1 cellular context compared by ENCODE assay signal in the genomic region with DNA sequence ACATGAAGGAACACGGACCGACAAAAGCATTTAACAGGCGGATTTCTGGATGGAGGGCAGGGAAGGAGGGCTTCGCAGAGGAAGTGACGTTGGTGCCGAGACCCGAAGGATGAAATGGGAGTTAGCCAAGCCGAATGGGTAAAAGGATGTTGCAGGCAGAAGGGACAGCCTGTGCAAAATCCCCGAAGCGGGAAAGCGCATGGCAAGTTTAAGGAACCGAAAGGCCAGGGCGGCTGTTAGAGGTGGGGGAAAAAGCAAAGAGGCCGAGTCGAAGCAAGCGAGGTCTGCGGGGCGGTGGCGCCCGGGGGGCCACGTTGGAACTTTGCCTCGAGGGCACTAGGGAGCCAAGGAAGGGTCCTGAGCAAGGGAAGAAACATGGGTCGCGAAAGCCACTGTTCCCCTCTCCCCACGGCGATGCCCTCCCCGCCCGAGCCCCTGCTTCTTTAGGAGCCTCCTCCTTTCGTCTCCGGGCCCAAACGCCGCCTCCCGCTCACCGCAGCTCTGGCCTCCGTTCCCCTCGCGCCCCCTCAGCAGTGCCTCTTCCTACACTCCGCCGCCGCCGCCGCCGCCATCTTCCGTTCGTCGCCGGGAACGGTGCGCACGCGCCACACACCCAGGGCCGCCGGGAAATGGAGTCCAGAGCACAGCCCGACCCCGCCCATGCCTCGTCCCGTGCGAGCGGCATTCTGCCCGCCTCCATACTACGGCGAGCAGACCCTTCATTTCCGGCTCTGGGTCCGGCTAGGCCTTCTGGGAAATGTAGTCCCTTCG.
TF ChIP-seq lines count a peak whose summit lies in the region.

SYMPK (minus strand) TSS at position 584 of the 771 bp plus-strand sequence. CDS start 8,652 bp downstream, outside the sequence.

TF ChIP-seq in HepG2, 621 proteins besides CTCF, POLR2A, EP300 and RAD21 (continued from another document and continues in another):
- TF ChIP-seq, protein P1, sequence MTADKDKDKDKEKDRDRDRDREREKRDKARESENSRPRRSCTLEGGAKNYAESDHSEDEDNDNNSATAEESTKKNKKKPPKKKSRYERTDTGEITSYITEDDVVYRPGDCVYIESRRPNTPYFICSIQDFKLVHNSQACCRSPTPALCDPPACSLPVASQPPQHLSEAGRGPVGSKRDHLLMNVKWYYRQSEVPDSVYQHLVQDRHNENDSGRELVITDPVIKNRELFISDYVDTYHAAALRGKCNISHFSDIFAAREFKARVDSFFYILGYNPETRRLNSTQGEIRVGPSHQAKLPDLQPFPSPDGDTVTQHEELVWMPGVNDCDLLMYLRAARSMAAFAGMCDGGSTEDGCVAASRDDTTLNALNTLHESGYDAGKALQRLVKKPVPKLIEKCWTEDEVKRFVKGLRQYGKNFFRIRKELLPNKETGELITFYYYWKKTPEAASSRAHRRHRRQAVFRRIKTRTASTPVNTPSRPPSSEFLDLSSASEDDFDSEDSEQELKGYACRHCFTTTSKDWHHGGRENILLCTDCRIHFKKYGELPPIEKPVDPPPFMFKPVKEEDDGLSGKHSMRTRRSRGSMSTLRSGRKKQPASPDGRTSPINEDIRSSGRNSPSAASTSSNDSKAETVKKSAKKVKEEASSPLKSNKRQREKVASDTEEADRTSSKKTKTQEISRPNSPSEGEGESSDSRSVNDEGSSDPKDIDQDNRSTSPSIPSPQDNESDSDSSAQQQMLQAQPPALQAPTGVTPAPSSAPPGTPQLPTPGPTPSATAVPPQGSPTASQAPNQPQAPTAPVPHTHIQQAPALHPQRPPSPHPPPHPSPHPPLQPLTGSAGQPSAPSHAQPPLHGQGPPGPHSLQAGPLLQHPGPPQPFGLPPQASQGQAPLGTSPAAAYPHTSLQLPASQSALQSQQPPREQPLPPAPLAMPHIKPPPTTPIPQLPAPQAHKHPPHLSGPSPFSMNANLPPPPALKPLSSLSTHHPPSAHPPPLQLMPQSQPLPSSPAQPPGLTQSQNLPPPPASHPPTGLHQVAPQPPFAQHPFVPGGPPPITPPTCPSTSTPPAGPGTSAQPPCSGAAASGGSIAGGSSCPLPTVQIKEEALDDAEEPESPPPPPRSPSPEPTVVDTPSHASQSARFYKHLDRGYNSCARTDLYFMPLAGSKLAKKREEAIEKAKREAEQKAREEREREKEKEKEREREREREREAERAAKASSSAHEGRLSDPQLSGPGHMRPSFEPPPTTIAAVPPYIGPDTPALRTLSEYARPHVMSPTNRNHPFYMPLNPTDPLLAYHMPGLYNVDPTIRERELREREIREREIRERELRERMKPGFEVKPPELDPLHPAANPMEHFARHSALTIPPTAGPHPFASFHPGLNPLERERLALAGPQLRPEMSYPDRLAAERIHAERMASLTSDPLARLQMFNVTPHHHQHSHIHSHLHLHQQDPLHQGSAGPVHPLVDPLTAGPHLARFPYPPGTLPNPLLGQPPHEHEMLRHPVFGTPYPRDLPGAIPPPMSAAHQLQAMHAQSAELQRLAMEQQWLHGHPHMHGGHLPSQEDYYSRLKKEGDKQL (CRISPR knock-in tag; IDR thresholded peaks at IDR 0.05; ENCODE audit: low read depth) = no peak
- TF ChIP-seq BCL6 (CRISPR knock-in tag; IDR thresholded peaks at IDR 0.05) = no peak; the same call in 1 of the 2 replicates
- peak; percentile 64 for TF ChIP-seq SALL1 (CRISPR knock-in tag; IDR thresholded peaks at IDR 0.05)
- TF ChIP-seq RBFOX2 (IDR thresholded peaks at IDR 0.05; ENCODE audit: low read depth, low read length) = peak; percentile 95
- TF ChIP-seq FOXP1 (IDR thresholded peaks at IDR 0.05) = no peak
- no peak for TF ChIP-seq FOXP1 (CRISPR knock-in tag; IDR thresholded peaks at IDR 0.05)
- TF ChIP-seq, protein P2, sequence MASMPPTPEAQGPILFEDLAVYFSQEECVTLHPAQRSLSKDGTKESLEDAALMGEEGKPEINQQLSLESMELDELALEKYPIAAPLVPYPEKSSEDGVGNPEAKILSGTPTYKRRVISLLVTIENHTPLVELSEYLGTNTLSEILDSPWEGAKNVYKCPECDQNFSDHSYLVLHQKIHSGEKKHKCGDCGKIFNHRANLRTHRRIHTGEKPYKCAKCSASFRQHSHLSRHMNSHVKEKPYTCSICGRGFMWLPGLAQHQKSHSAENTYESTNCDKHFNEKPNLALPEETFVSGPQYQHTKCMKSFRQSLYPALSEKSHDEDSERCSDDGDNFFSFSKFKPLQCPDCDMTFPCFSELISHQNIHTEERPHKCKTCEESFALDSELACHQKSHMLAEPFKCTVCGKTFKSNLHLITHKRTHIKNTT (CRISPR knock-in tag; IDR thresholded peaks at IDR 0.05) = no peak
- no peak for TF ChIP-seq ZNF782 (CRISPR knock-in tag; IDR thresholded peaks at IDR 0.05; ENCODE audit: borderline replicate concordance)
- TF ChIP-seq ZNF746 (CRISPR knock-in tag; IDR thresholded peaks at IDR 0.05) = no peak; the same call in none of the 2 replicates
- TF ChIP-seq ATF4 (CRISPR knock-in tag; IDR thresholded peaks at IDR 0.05) = no peak; a peak in 1 of 4 replicates
- TF ChIP-seq CBX1 (IDR thresholded peaks at IDR 0.05; ENCODE audit: low read depth) = peak; percentile 71
- peak; percentile 99 for TF ChIP-seq CREM (IDR thresholded peaks at IDR 0.05)
- TF ChIP-seq CREM (CRISPR knock-in tag; IDR thresholded peaks at IDR 0.05) = no peak
- TF ChIP-seq ONECUT2 (CRISPR knock-in tag; IDR thresholded peaks at IDR 0.05) = no peak
- peak; percentile 70 for TF ChIP-seq TBX2 (CRISPR knock-in tag; IDR thresholded peaks at IDR 0.05; ENCODE audit: borderline replicate concordance)
- TF ChIP-seq ZBTB42 (CRISPR knock-in tag; IDR thresholded peaks at IDR 0.05) = 0 out of 2 replicates have a peak, but pooled peaks have one; percentile 50
- no peak for TF ChIP-seq PCBP2 (optimal IDR thresholded peaks at IDR 0.05; ENCODE audit: low read depth, low read length, poor library complexity, severe bottlenecking)
- peak; percentile 70 for TF ChIP-seq MYC (CRISPR knock-in tag; IDR thresholded peaks at IDR 0.05; ENCODE audit: borderline replicate concordance)
- TF ChIP-seq ZNF879 (CRISPR knock-in tag; IDR thresholded peaks at IDR 0.05) = peak; percentile 25; the same call in 1 of the 2 replicates
- no peak for TF ChIP-seq ZNF780A (CRISPR knock-in tag; IDR thresholded peaks at IDR 0.05)
- no peak for TF ChIP-seq ATF7 (IDR thresholded peaks at IDR 0.05)
- TF ChIP-seq ATF7 (CRISPR knock-in tag; IDR thresholded peaks at IDR 0.05) = no peak
- no peak for TF ChIP-seq AKNA (CRISPR knock-in tag; IDR thresholded peaks at IDR 0.05; ENCODE audit: borderline replicate concordance)
- peak; percentile 40; the same call in 1 of the 2 replicates for TF ChIP-seq CHD2 (IDR thresholded peaks at IDR 0.05; ENCODE audit: low read depth, low read length)
- no peak; the same call in 1 of the 2 replicates for TF ChIP-seq ZSCAN25 (CRISPR knock-in tag; IDR thresholded peaks at IDR 0.05)
- no peak for TF ChIP-seq ATF6 (CRISPR knock-in tag; conservative IDR thresholded peaks at IDR 0.05)
- TF ChIP-seq RBAK (CRISPR knock-in tag; IDR thresholded peaks at IDR 0.05) = no peak
- TF ChIP-seq, protein P3, sequence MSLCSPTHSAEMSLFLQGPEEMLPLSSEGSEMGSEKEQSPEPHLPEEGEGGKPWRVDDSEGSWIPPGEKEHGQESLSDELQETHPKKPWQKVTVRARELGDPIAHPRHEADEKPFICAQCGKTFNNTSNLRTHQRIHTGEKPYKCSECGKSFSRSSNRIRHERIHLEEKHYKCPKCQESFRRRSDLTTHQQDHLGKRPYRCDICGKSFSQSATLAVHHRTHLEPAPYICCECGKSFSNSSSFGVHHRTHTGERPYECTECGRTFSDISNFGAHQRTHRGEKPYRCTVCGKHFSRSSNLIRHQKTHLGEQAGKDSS (CRISPR knock-in tag; IDR thresholded peaks at IDR 0.05; ENCODE audit: borderline replicate concordance, low read depth) = peak; percentile 76; the same call in 1 of the 2 replicates
- TF ChIP-seq SAFB2 (CRISPR knock-in tag; IDR thresholded peaks at IDR 0.05; ENCODE audit: borderline replicate concordance, low read depth) = no peak
- no peak for TF ChIP-seq NBN (conservative IDR thresholded peaks at IDR 0.05)
- TF ChIP-seq KLF12 (CRISPR knock-in tag; IDR thresholded peaks at IDR 0.05; ENCODE audit: borderline replicate concordance) = peak; percentile 83; the same call in 1 of the 2 replicates
- TF ChIP-seq SIX4 (CRISPR knock-in tag; IDR thresholded peaks at IDR 0.05) = no peak
- TF ChIP-seq ZNF616 (CRISPR knock-in tag; IDR thresholded peaks at IDR 0.05; ENCODE audit: low read depth) = no peak; the same call in 1 of the 2 replicates
- peak; percentile 54; the same call in 1 of the 2 replicates for TF ChIP-seq ZNF674 (CRISPR knock-in tag; IDR thresholded peaks at IDR 0.05; ENCODE audit: low read depth)
- TF ChIP-seq JARID2 (CRISPR knock-in tag; IDR thresholded peaks at IDR 0.05; ENCODE audit: insufficient replicate concordance) = no peak
- TF ChIP-seq TOE1 (CRISPR knock-in tag; IDR thresholded peaks at IDR 0.05) = 0 out of 2 replicates have a peak, but pooled peaks have one; percentile 31
- TF ChIP-seq RAD51 (IDR thresholded peaks at IDR 0.05; ENCODE audit: borderline replicate concordance) = no peak
- TF ChIP-seq ZC3H4 (CRISPR knock-in tag; IDR thresholded peaks at IDR 0.05; ENCODE audit: borderline replicate concordance) = no peak
- peak; percentile 60; the same call in 1 of the 2 replicates for TF ChIP-seq ZNF430 (CRISPR knock-in tag; IDR thresholded peaks at IDR 0.05)
- TF ChIP-seq STAT5B (CRISPR knock-in tag; IDR thresholded peaks at IDR 0.05) = no peak
- peak; percentile 66 for TF ChIP-seq FOXA3 (CRISPR knock-in tag; IDR thresholded peaks at IDR 0.05)
- TF ChIP-seq MED1 (CRISPR knock-in tag; IDR thresholded peaks at IDR 0.05) = peak; percentile 25
- TF ChIP-seq ATF1 (CRISPR knock-in tag; IDR thresholded peaks at IDR 0.05) = peak; percentile 74; the same call in 1 of the 2 replicates
- TF ChIP-seq, protein P4, sequence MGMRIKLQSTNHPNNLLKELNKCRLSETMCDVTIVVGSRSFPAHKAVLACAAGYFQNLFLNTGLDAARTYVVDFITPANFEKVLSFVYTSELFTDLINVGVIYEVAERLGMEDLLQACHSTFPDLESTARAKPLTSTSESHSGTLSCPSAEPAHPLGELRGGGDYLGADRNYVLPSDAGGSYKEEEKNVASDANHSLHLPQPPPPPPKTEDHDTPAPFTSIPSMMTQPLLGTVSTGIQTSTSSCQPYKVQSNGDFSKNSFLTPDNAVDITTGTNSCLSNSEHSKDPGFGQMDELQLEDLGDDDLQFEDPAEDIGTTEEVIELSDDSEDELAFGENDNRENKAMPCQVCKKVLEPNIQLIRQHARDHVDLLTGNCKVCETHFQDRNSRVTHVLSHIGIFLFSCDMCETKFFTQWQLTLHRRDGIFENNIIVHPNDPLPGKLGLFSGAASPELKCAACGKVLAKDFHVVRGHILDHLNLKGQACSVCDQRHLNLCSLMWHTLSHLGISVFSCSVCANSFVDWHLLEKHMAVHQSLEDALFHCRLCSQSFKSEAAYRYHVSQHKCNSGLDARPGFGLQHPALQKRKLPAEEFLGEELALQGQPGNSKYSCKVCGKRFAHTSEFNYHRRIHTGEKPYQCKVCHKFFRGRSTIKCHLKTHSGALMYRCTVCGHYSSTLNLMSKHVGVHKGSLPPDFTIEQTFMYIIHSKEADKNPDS (CRISPR knock-in tag; IDR thresholded peaks at IDR 0.05) = peak; percentile 65; the same call in 1 of the 2 replicates
- peak; percentile 76 for TF ChIP-seq POLR2G (IDR thresholded peaks at IDR 0.05; ENCODE audit: low read depth, low read length)
